Comparison of ENCODE assay signal across 9 cellular contexts in genomic region chr6:7139835-7140470, GRCh38. TPM values are rescaled to one million over a fixed set of nuclear protein-coding genes. Genes with fewer than 3 reads are reported as not detected.
A peak's percentile ranks its signal among the peaks of the same experiment; 100 is the strongest.
DNase-seq lines count a peak whose midpoint lies in the region; ATAC-seq, FAIRE-seq and TF ChIP-seq lines count a peak whose summit lies in the region.
"Had no signal": no experiment of that assay in that cellular context is flagged by ENCODE, and none has a peak within 500 bp of the region (broad histone marks: within the 10 kb centered on the region; RNA-seq: fewer than 3 reads in every experiment).

No MANE protein-coding gene starts in this region.

- no TSS peak for BruUV-seq in mammary epithelial cell (replicated peaks; lab: Mats Ljungman, UMichigan)

- H3K4me3 ChIP-seq in BLaER1 (no peak overlapping the region), mammary epithelial cell (replicated peaks in 1 of 3; ENCODE audit: insufficient read depth in 1 of 3, low read depth in 2 of 3, low read length in 3 of 3) (no peak overlapping the region)
- H3K4me3 ChIP-seq in naive thymus-derived CD4-positive, alpha-beta T cell (ENCODE audit: low read length): peak overlapping the region; percentile 73

- peak overlapping the region; percentile 80 to 92 (median 88) for H3K4me3 Mint-ChIP-seq in naive thymus-derived CD4-positive, alpha-beta T cell

- TF ChIP-seq CTCF in mammary epithelial cell (conservative IDR thresholded peaks at IDR 0.05 in 1 of 2, IDR thresholded peaks at IDR 0.05 in 1 of 2; ENCODE audit: extremely low read depth in 1 of 2, insufficient read depth in 1 of 2, low read depth in 1 of 2, low read length in 2 of 2): no peak

- H3K4me2 ChIP-seq in BLaER1: peak overlapping the region; percentile 99
- H3K4me2 ChIP-seq in mammary epithelial cell (ENCODE audit: insufficient read depth, low read depth, low read length): peak overlapping the region; percentile 98

- ATAC-seq in naive thymus-derived CD4-positive, alpha-beta T cell: no peak
- no peak for ATAC-seq in HG03432 (IDR thresholded peaks at IDR 0.05; ENCODE audit: unreplicated experiment)

- WGBS in mammary epithelial cell (ENCODE audit: low coverage, missing lambda C conversion rate): 92% methylated on average over 7 of the region's 7 CpGs

- no peak for FAIRE-seq in GM12892 (lab: Jason Lieb, UNC)

- DNase-seq in HuH-7 (ENCODE audit: low spot score) (peak; percentile 46), mammary epithelial cell (no peak), hippocampal formation (lab: John Stamatoyannopoulos, UW) (no peak), germinal center (ENCODE audit: low spot score) (no peak), GM12892 (ENCODE audit: insufficient read length) (no peak)
- DNase-seq in naive thymus-derived CD4-positive, alpha-beta T cell: no peak
- DNase-seq: NCI-H345 had no signal

- peaks cover 0 to 5% (median 0%) of the 10 kb centered on the region in 11 donors for H3K9me3 Mint-ChIP-seq in naive thymus-derived CD4-positive, alpha-beta T cell

- peaks cover 84% of the 10 kb centered on the region for H3K4me1 ChIP-seq in BLaER1
- peaks cover 45% of the 10 kb centered on the region for H3K4me1 ChIP-seq in mammary epithelial cell (ENCODE audit: insufficient read depth, low read length)
- peaks cover 20 to 43% of the 10 kb centered on the region in 2 donors for H3K4me1 ChIP-seq in naive thymus-derived CD4-positive, alpha-beta T cell (ENCODE audit: control insufficient read depth in 2 of 2, insufficient read depth in 2 of 2, low read length in 2 of 2)

- H3K9ac ChIP-seq in BLaER1 (0 out of 2 replicates have a peak overlapping the region, but pooled peaks have one; percentile 86), mammary epithelial cell (ENCODE audit: insufficient read depth, low read length) (no peak overlapping the region)

- H3K36me3 ChIP-seq in BLaER1 (0 out of 2 replicates have a peak, but pooled peaks cover 7% of the 10 kb centered on the region), mammary epithelial cell (ENCODE audit: insufficient read depth, low read length) (no peaks in the 10 kb centered on the region)
- peaks cover 0 to 4% (median 0%) of the 10 kb centered on the region in 3 experiments for H3K36me3 ChIP-seq in naive thymus-derived CD4-positive, alpha-beta T cell (ENCODE audit: control insufficient read depth in 2 of 3, insufficient read depth in 3 of 3, low read length in 3 of 3)

- H3K27me3 ChIP-seq in BLaER1 (no peaks in the 10 kb centered on the region), mammary epithelial cell (ENCODE audit: insufficient read depth, low read length) (no peaks in the 10 kb centered on the region)
- H3K27me3 ChIP-seq in naive thymus-derived CD4-positive, alpha-beta T cell (ENCODE audit: control insufficient read depth in 2 of 2, insufficient read depth in 2 of 2, low read length in 2 of 2): no peaks in the 10 kb centered on the region

- CTCF ChIA-PET in mammary epithelial cell (lab: Charles Lee; ENCODE audit: low non-redundant PET): no interaction called here
- CTCF ChIA-PET in naive thymus-derived CD4-positive, alpha-beta T cell (lab: Charles Lee): interaction anchor here (0.7 to 0.9 kb wide), 2 partner anchors 27 to 29 kb away, joined by 3 read pairs; no protein-coding TSS in a partner anchor

- in situ Hi-C loops in mammary epithelial cell (cut with MboI; ENCODE audit: low sequenced_read_pairs in 2 of 2): no loop called here

- intact Hi-C loops in mammary epithelial cell (cut with micrococcal nuclease): no loop called here
- intact Hi-C loops in naive thymus-derived CD4-positive, alpha-beta T cell (cut with micrococcal nuclease): loop anchor here (1.0 to 10.0 kb wide), 9 partner anchors 31 to 1879 kb away; partner anchors contain the start of genes CAGE1 (in 1 of the 2), FARS2 (in 1 of the 2), LY86 (in 1 of the 2) and LYRM4 (in 1 of the 2)

- peaks cover 95% of the 10 kb centered on the region for H4K20me1 ChIP-seq in BLaER1
- no peaks in the 10 kb centered on the region for H4K20me1 ChIP-seq in mammary epithelial cell (ENCODE audit: insufficient read depth, low read length)

- H3K4me1 Mint-ChIP-seq in naive thymus-derived CD4-positive, alpha-beta T cell: peaks cover 40 to 91% (median 85%) of the 10 kb centered on the region in 7 donors

- POLR2A ChIA-PET in naive thymus-derived CD4-positive, alpha-beta T cell (lab: Charles Lee): interaction anchor here (1.0 to 10.7 kb wide), 3 partner anchors 11 to 88 kb away, joined by 3 to 91 read pairs (median 73); partner anchors contain the start of gene RREB1

- no peak for TF ChIP-seq POLR2A in GM12892 (IDR thresholded peaks at IDR 0.05; ENCODE audit: low read depth, low read length)

- peaks cover 96% of the 10 kb centered on the region for H3K79me2 ChIP-seq in mammary epithelial cell (ENCODE audit: insufficient read depth, low read length)

- H3K27ac ChIP-seq in BLaER1 (no peak overlapping the region), mammary epithelial cell (ENCODE audit: insufficient read depth, low read depth, low read length) (peak overlapping the region; percentile 78)
- H3K27ac ChIP-seq in naive thymus-derived CD4-positive, alpha-beta T cell (ENCODE audit: low read depth, low read length): peak overlapping the region; percentile 91

- no peaks in the 10 kb centered on the region for H3K36me3 Mint-ChIP-seq in naive thymus-derived CD4-positive, alpha-beta T cell

- H3K9me3 ChIP-seq in BLaER1 (no peaks in the 10 kb centered on the region), mammary epithelial cell (replicated peaks; ENCODE audit: insufficient read depth, low read length) (no peaks in the 10 kb centered on the region)
- no peaks in the 10 kb centered on the region for H3K9me3 ChIP-seq in naive thymus-derived CD4-positive, alpha-beta T cell (ENCODE audit: control insufficient read depth in 2 of 3, low read length in 3 of 3)

- H2AFZ ChIP-seq in mammary epithelial cell (ENCODE audit: low read depth, low read length): no peak overlapping the region

- H3K27me3 Mint-ChIP-seq in naive thymus-derived CD4-positive, alpha-beta T cell: no peaks in the 10 kb centered on the region

- peak overlapping the region; percentile 85 to 99 (median 96) for H3K27ac Mint-ChIP-seq in naive thymus-derived CD4-positive, alpha-beta T cell

- dilution Hi-C loops in mammary epithelial cell (cut with HindIII; ENCODE audit: low sequenced_read_pairs): no loop called here

RNA-seq across cellular contexts. Expression of gene RREB1, which starts 32.2 kb away (rescaled TPM):
- total RNA-seq in mammary epithelial cell: 10 to 100 TPM; 25.3 to 39.3 TPM
- polyA plus RNA-seq in mammary epithelial cell: 3.7 TPM
- polyA minus RNA-seq in mammary epithelial cell: 77.1 TPM
- total RNA-seq in naive thymus-derived CD4-positive, alpha-beta T cell: 10 to 100 TPM; 28.3 to 56.7 (median 51.6) TPM
- 10 to 100 TPM in 1 of 2 donors, 1 to 10 TPM in 1; 4.2 to 10.0 TPM for polyA plus RNA-seq in naive thymus-derived CD4-positive, alpha-beta T cell
- 7.8 TPM for polyA plus RNA-seq in GM12892 (2012; ENCODE audit: missing spikeins)
